In the genomic region with DNA sequence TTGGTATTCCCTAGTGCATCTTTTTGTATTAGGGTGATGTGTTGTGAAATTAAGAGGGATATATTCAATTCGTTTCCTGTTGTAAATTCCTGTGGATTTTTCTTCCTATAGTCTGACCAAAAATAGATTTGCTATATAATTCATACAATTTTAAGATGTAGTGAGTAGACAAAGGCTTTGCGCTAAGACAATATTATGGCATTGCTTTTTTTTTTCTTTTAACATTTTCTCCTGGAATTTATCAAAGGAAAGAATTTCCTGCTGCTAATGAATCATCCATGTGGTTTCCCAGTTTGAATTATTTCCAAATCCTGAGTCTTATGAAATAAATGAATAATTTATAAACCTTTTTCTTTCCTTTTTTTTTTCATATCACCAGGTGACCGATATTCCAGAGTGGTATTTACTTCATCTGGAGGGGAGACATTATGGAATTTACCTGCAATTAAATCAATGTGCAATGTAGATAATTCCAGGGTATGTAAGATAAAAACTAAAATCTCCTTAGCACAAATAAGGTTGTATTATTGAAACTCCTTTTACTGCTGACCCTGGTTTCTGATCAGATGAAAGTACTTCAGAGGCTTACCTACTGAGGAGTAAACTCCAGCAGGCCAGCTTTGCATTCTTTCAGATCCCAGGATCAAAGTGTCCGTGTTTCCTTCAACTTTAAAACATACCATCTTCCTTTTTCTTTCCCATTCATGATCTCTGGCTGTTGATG, we compare ENCODE assay signal across 2 cellular contexts.
TF ChIP-seq lines count a peak whose summit lies in the region.

No MANE protein-coding gene starts in this region.

TF ChIP-seq in liver, 16 proteins besides CTCF, POLR2A, EP300 and RAD21 (continued from another document):
- TF ChIP-seq, protein P1, sequence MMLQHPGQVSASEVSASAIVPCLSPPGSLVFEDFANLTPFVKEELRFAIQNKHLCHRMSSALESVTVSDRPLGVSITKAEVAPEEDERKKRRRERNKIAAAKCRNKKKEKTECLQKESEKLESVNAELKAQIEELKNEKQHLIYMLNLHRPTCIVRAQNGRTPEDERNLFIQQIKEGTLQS (IDR thresholded peaks at IDR 0.05) = no peak
- no peak for TF ChIP-seq SP1 (IDR thresholded peaks at IDR 0.05)
- TF ChIP-seq TAF1 (conservative IDR thresholded peaks at IDR 0.05) = no peak
- TF ChIP-seq MAX (IDR thresholded peaks at IDR 0.05) = no peak
- TF ChIP-seq YY1 (IDR thresholded peaks at IDR 0.05) = no peak
- no peak for TF ChIP-seq HNF4G (IDR thresholded peaks at IDR 0.05)
- no peak for TF ChIP-seq FOXA1 (IDR thresholded peaks at IDR 0.05)
- TF ChIP-seq, protein P2, sequence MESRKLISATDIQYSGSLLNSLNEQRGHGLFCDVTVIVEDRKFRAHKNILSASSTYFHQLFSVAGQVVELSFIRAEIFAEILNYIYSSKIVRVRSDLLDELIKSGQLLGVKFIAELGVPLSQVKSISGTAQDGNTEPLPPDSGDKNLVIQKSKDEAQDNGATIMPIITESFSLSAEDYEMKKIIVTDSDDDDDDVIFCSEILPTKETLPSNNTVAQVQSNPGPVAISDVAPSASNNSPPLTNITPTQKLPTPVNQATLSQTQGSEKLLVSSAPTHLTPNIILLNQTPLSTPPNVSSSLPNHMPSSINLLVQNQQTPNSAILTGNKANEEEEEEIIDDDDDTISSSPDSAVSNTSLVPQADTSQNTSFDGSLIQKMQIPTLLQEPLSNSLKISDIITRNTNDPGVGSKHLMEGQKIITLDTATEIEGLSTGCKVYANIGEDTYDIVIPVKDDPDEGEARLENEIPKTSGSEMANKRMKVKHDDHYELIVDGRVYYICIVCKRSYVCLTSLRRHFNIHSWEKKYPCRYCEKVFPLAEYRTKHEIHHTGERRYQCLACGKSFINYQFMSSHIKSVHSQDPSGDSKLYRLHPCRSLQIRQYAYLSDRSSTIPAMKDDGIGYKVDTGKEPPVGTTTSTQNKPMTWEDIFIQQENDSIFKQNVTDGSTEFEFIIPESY (IDR thresholded peaks at IDR 0.05) = no peak
- TF ChIP-seq, protein P3, sequence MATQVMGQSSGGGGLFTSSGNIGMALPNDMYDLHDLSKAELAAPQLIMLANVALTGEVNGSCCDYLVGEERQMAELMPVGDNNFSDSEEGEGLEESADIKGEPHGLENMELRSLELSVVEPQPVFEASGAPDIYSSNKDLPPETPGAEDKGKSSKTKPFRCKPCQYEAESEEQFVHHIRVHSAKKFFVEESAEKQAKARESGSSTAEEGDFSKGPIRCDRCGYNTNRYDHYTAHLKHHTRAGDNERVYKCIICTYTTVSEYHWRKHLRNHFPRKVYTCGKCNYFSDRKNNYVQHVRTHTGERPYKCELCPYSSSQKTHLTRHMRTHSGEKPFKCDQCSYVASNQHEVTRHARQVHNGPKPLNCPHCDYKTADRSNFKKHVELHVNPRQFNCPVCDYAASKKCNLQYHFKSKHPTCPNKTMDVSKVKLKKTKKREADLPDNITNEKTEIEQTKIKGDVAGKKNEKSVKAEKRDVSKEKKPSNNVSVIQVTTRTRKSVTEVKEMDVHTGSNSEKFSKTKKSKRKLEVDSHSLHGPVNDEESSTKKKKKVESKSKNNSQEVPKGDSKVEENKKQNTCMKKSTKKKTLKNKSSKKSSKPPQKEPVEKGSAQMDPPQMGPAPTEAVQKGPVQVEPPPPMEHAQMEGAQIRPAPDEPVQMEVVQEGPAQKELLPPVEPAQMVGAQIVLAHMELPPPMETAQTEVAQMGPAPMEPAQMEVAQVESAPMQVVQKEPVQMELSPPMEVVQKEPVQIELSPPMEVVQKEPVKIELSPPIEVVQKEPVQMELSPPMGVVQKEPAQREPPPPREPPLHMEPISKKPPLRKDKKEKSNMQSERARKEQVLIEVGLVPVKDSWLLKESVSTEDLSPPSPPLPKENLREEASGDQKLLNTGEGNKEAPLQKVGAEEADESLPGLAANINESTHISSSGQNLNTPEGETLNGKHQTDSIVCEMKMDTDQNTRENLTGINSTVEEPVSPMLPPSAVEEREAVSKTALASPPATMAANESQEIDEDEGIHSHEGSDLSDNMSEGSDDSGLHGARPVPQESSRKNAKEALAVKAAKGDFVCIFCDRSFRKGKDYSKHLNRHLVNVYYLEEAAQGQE (IDR thresholded peaks at IDR 0.05) = no peak

TF ChIP-seq in HepG2, 621 proteins besides CTCF, POLR2A, EP300 and RAD21 (continued from another document):
- no peak for TF ChIP-seq ZBTB46 (CRISPR knock-in tag; IDR thresholded peaks at IDR 0.05; ENCODE audit: borderline replicate concordance)
- no peak for TF ChIP-seq ARNT2 (CRISPR knock-in tag; IDR thresholded peaks at IDR 0.05; ENCODE audit: low read depth)
- TF ChIP-seq TAF1 (CRISPR knock-in tag; IDR thresholded peaks at IDR 0.05) = no peak
- TF ChIP-seq MTF1 (CRISPR knock-in tag; IDR thresholded peaks at IDR 0.05) = no peak
- TF ChIP-seq ZNF260 (CRISPR knock-in tag; IDR thresholded peaks at IDR 0.05; ENCODE audit: borderline replicate concordance, low read depth) = no peak
- no peak for TF ChIP-seq ZFY (CRISPR knock-in tag; IDR thresholded peaks at IDR 0.05)
- no peak for TF ChIP-seq TFDP2 (CRISPR knock-in tag; IDR thresholded peaks at IDR 0.05)
- TF ChIP-seq, protein P4, sequence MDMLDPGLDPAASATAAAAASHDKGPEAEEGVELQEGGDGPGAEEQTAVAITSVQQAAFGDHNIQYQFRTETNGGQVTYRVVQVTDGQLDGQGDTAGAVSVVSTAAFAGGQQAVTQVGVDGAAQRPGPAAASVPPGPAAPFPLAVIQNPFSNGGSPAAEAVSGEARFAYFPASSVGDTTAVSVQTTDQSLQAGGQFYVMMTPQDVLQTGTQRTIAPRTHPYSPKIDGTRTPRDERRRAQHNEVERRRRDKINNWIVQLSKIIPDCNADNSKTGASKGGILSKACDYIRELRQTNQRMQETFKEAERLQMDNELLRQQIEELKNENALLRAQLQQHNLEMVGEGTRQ (IDR thresholded peaks at IDR 0.05; ENCODE audit: low read depth, low read length) = no peak
- TF ChIP-seq, protein P4 (CRISPR knock-in tag; IDR thresholded peaks at IDR 0.05; ENCODE audit: borderline replicate concordance) = no peak
- TF ChIP-seq ELF3 (CRISPR knock-in tag; IDR thresholded peaks at IDR 0.05) = no peak
